In the genomic region with DNA sequence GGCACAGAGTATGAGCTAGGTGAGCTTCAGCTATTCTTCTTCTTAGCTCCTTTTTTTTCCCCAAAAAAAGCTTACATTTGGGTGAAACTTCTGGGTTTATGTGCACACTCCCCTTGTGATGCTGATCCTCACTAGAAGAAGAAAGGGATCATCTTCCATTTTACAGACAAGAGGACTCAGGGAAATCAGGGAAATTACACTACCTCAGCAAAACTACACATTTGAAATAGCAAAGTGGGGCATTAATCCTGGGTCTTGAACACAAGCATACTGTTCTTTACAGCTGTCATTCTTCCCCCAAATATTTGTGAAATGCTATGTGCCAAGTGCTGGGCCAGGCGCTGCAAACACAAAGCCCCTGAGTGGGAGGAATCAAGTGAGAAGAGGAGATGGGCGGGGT, we compare ENCODE assay signal across 1 cellular context.
TF ChIP-seq lines count a peak whose summit lies in the region.

No MANE protein-coding gene starts in this region.

TF ChIP-seq in IMR-90, 13 proteins besides CTCF, POLR2A, EP300 and RAD21 (continued from another document):
- TF ChIP-seq FOS (IDR thresholded peaks at IDR 0.05; ENCODE audit: low read depth, low read length), result no peak
- TF ChIP-seq, protein P1, sequence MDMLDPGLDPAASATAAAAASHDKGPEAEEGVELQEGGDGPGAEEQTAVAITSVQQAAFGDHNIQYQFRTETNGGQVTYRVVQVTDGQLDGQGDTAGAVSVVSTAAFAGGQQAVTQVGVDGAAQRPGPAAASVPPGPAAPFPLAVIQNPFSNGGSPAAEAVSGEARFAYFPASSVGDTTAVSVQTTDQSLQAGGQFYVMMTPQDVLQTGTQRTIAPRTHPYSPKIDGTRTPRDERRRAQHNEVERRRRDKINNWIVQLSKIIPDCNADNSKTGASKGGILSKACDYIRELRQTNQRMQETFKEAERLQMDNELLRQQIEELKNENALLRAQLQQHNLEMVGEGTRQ (IDR thresholded peaks at IDR 0.05; ENCODE audit: low read depth, low read length), result no peak
